17 cellular contexts compared by ENCODE assay signal in the genomic region with DNA sequence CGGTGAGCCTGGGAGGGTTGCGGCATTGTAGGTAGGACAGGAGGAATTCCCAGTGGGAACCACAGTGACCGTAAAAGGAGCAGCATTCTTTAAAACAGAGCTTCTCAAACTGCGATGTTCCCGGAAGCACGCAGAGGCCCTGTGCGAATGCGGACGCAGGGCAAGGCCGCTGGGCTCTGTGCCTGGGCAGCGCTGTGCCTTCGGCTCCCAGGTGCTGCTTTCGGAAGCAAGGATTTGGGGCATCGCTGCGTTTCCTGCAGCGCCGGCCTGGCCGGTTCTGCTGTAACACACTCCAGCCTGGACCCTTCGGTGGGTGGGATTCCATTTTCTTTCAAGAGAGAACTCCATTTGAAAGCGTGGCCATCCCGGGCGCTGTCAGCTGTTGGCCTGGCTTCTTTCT.
DNase-seq lines count a peak whose midpoint lies in the region; ATAC-seq and TF ChIP-seq lines count a peak whose summit lies in the region.
"Had no signal": no experiment of that assay in that cellular context is flagged by ENCODE, and none has a peak within 500 bp of the region (broad histone marks: within the 10 kb centered on the region; RNA-seq: fewer than 3 reads in every experiment).

No MANE protein-coding gene starts in this region.

- no peak overlapping the region for H3K27ac ChIP-seq in endodermal cell (ENCODE audit: low read depth, low read length)
- H3K27ac ChIP-seq: BLaER1 had no signal

- no peak for TF ChIP-seq CTCF in endodermal cell (conservative IDR thresholded peaks at IDR 0.05)
- TF ChIP-seq CTCF in osteocyte (IDR thresholded peaks at IDR 0.05) = no peak

- no peak for ATAC-seq in activated naive CD8-positive, alpha-beta T cell treated with anti-CD3 and anti-CD28 coated beads, Interleukin-2, amount 50 U/mL, for 24 hours

- H3K36me3 ChIP-seq in endodermal cell (ENCODE audit: control insufficient read depth, insufficient read depth, low read length) = no peaks in the 10 kb centered on the region
- H3K36me3 ChIP-seq: BLaER1 had no signal

- no peak overlapping the region for H3K4me3 ChIP-seq in endodermal cell (ENCODE audit: low read length)
- H3K4me3 ChIP-seq: BLaER1 had no signal

- H3K27me3 Mint-ChIP-seq in endodermal cell (ENCODE audit: insufficient read depth) (no peaks in the 10 kb centered on the region), osteocyte (ENCODE audit: unreplicated experiment) (peaks cover 27% of the 10 kb centered on the region)
- H3K27me3 Mint-ChIP-seq in activated naive CD8-positive, alpha-beta T cell treated with anti-CD3 and anti-CD28 coated beads, Interleukin-2, amount 50 U/mL, for 24 hours = no peaks in the 10 kb centered on the region
- H3K27me3 Mint-ChIP-seq: CD4-positive, alpha-beta memory T cell had no signal

- H3K9me3 ChIP-seq in endodermal cell (ENCODE audit: control insufficient read depth, low read length) = peaks cover 7% of the 10 kb centered on the region

- H3K36me3 Mint-ChIP-seq in endodermal cell (ENCODE audit: low read depth) = no peaks in the 10 kb centered on the region
- no peaks in the 10 kb centered on the region for H3K36me3 Mint-ChIP-seq in osteocyte (ENCODE audit: unreplicated experiment)
- H3K36me3 Mint-ChIP-seq in activated naive CD8-positive, alpha-beta T cell treated with anti-CD3 and anti-CD28 coated beads, Interleukin-2, amount 50 U/mL, for 24 hours (ENCODE audit: low read depth) = no peaks in the 10 kb centered on the region
- H3K36me3 Mint-ChIP-seq: CD4-positive, alpha-beta memory T cell had no signal

- no peak overlapping the region for H3K9ac ChIP-seq in endodermal cell (ENCODE audit: extremely low read depth, low read length, poor library complexity, severe bottlenecking)
- H3K9ac ChIP-seq: BLaER1 had no signal

- 94 to 95% methylated on average over 20 to 22 of the region's 22 CpGs for WGBS in endodermal cell (ENCODE audit: insufficient coverage in 1 of 2, insufficient read length in 1 of 2), 2 experiments

- H3K4me3 Mint-ChIP-seq in endodermal cell = no peak overlapping the region
- no peak overlapping the region for H3K4me3 Mint-ChIP-seq in osteocyte (ENCODE audit: unreplicated experiment)
- H3K4me3 Mint-ChIP-seq in activated naive CD8-positive, alpha-beta T cell treated with anti-CD3 and anti-CD28 coated beads, Interleukin-2, amount 50 U/mL, for 24 hours = no peak overlapping the region
- H3K4me3 Mint-ChIP-seq: CD4-positive, alpha-beta memory T cell had no signal

- no peaks in the 10 kb centered on the region for H3K27me3 ChIP-seq in endodermal cell (ENCODE audit: control insufficient read depth, insufficient read depth, low read length, poor library complexity, severe bottlenecking)
- H3K27me3 ChIP-seq: BLaER1 had no signal

- H3K27ac Mint-ChIP-seq in endodermal cell (no peak overlapping the region), osteocyte (ENCODE audit: unreplicated experiment) (no peak overlapping the region)
- H3K27ac Mint-ChIP-seq in activated naive CD8-positive, alpha-beta T cell treated with anti-CD3 and anti-CD28 coated beads, Interleukin-2, amount 50 U/mL, for 24 hours = no peak overlapping the region
- H3K27ac Mint-ChIP-seq: CD4-positive, alpha-beta memory T cell had no signal

- DNase-seq in ELF-1 (ENCODE audit: low read depth, low spot score) (peak; percentile 12), HuH-7 (ENCODE audit: low spot score) (peak; percentile 49), endodermal cell (peak; percentile 60), osteocyte (ENCODE audit: extremely low spot score, unreplicated experiment) (peak; percentile 80), nucleus accumbens (lab: John Stamatoyannopoulos, UW) (no peak)
- DNase-seq in effector CD4-positive, alpha-beta T cell = no peak
- no peak for DNase-seq in activated naive CD8-positive, alpha-beta T cell treated with anti-CD3 and anti-CD28 coated beads, Interleukin-2, amount 50 U/mL, for 24 hours
- DNase-seq: CD4-positive, alpha-beta memory T cell; GOT3; NCI-H1417; NCI-H187 treated with DMSO at 0.1 percent for 48 hours; NCI-H226; NCI-H524; NCI-H82; RPMI8226; SIG-M5 had no signal

- H3K4me1 Mint-ChIP-seq in endodermal cell (no peaks in the 10 kb centered on the region), osteocyte (ENCODE audit: unreplicated experiment) (no peaks in the 10 kb centered on the region)
- no peaks in the 10 kb centered on the region for H3K4me1 Mint-ChIP-seq in activated naive CD8-positive, alpha-beta T cell treated with anti-CD3 and anti-CD28 coated beads, Interleukin-2, amount 50 U/mL, for 24 hours
- H3K4me1 Mint-ChIP-seq: CD4-positive, alpha-beta memory T cell had no signal

- H3K9me3 Mint-ChIP-seq in endodermal cell = no peaks in the 10 kb centered on the region
- H3K9me3 Mint-ChIP-seq in osteocyte (ENCODE audit: unreplicated experiment) = peaks cover 2% of the 10 kb centered on the region
- peaks cover 3% of the 10 kb centered on the region for H3K9me3 Mint-ChIP-seq in activated naive CD8-positive, alpha-beta T cell treated with anti-CD3 and anti-CD28 coated beads, Interleukin-2, amount 50 U/mL, for 24 hours

- H3K4me1 ChIP-seq in endodermal cell (ENCODE audit: control insufficient read depth, insufficient read depth, low read length) = no peaks in the 10 kb centered on the region
- H3K4me1 ChIP-seq: BLaER1 had no signal

Comparison
In these comparisons a context has a peak if more than half of its experiments do, and no peak if none do; other contexts are left out.
1. DNase-seq: peak in ELF-1 (single experiment), HuH-7 (single experiment), endodermal cell (single experiment) and osteocyte (single experiment); none in nucleus accumbens (0 of 56), effector CD4-positive, alpha-beta T cell (single experiment) and activated naive CD8-positive, alpha-beta T cell treated with anti-CD3 and anti-CD28 coated beads, Interleukin-2, amount 50 U/mL, for 24 hours (single experiment).